ENCODE assay signal across 6 cellular contexts in genomic region chr1:44805311-44806024, GRCh38. TPM values are rescaled to one million over a fixed set of nuclear protein-coding genes. Genes with fewer than 3 reads are reported as not detected.
DNase-seq lines count a peak whose midpoint lies in the region; ATAC-seq and TF ChIP-seq lines count a peak whose summit lies in the region.

No MANE protein-coding gene starts in this region.

- H3K4me3 Mint-ChIP-seq in activated CD4-positive, alpha-beta T cell treated with anti-CD3 and anti-CD28 coated beads, Interleukin-2, amount 10 ng/mL, durations not matched to agents 7 days and 5 days: no peak overlapping the region

- TF ChIP-seq CTCF in fibroblast of the aortic adventitia (IDR thresholded peaks at IDR 0.05; ENCODE audit: insufficient read depth, low read length): peak; percentile 18
- TF ChIP-seq CTCF in thyroid gland (IDR thresholded peaks at IDR 0.05): no peak

- intact Hi-C loops in thyroid gland (cut with DNase I): no loop called here

- H3K9me3 ChIP-seq in thyroid gland: no peaks in the 10 kb centered on the region

- 96 to 99% methylated on average over 16 to 17 of the region's 20 CpGs for WGBS in thyroid gland, 2 donors

- H3K4me1 Mint-ChIP-seq in activated CD4-positive, alpha-beta T cell treated with anti-CD3 and anti-CD28 coated beads, Interleukin-2, amount 10 ng/mL, durations not matched to agents 7 days and 5 days: peaks cover 74% of the 10 kb centered on the region

- H3K4me3 ChIP-seq in fibroblast of the aortic adventitia (ENCODE audit: low read depth, low read length) (no peak overlapping the region), thyroid gland (replicated peaks in 1 of 3) (no peak overlapping the region)

- H3K27me3 ChIP-seq in thyroid gland: no peaks in the 10 kb centered on the region

- POLR2A ChIA-PET in activated CD4-positive, alpha-beta T cell treated with anti-CD3 and anti-CD28 coated beads, Interleukin-2, amount 10 ng/mL, durations not matched to agents 7 days and 5 days (lab: Charles Lee): no interaction called here

- TF ChIP-seq POLR2A in thyroid gland (IDR thresholded peaks at IDR 0.05): no peak

- peak overlapping the region; percentile 76 for H3K27ac Mint-ChIP-seq in activated CD4-positive, alpha-beta T cell treated with anti-CD3 and anti-CD28 coated beads, Interleukin-2, amount 10 ng/mL, durations not matched to agents 7 days and 5 days

- CTCF ChIA-PET in activated CD4-positive, alpha-beta T cell treated with anti-CD3 and anti-CD28 coated beads, Interleukin-2, amount 10 ng/mL, durations not matched to agents 7 days and 5 days (lab: Charles Lee): interaction anchor here (0.6 to 2.2 kb wide), 2 partner anchors 8 to 30 kb away, joined by 3 to 5 read pairs; partner anchors contain the start of gene RPS8

- H3K36me3 Mint-ChIP-seq in activated CD4-positive, alpha-beta T cell treated with anti-CD3 and anti-CD28 coated beads, Interleukin-2, amount 10 ng/mL, durations not matched to agents 7 days and 5 days (ENCODE audit: low read depth): peaks cover 72% of the 10 kb centered on the region

- peak overlapping the region in 2 of 3 donors; percentile 97 to 99 for H3K27ac ChIP-seq in thyroid gland

- peaks cover 50 to 73% of the 10 kb centered on the region in 2 donors for H3K4me1 ChIP-seq in thyroid gland

- no peaks in the 10 kb centered on the region for H3K9me3 Mint-ChIP-seq in activated CD4-positive, alpha-beta T cell treated with anti-CD3 and anti-CD28 coated beads, Interleukin-2, amount 10 ng/mL, durations not matched to agents 7 days and 5 days

- no peak for ATAC-seq in GM21390 (IDR thresholded peaks at IDR 0.05; ENCODE audit: unreplicated experiment)

- H3K36me3 ChIP-seq in thyroid gland: peaks cover 20 to 22% of the 10 kb centered on the region in 2 donors

- DNase-seq in activated CD4-positive, alpha-beta T cell treated with anti-CD3 and anti-CD28 coated beads, Interleukin-2, amount 10 ng/mL, durations not matched to agents 7 days and 5 days: no peak
- no peak for DNase-seq in activated CD4-positive, alpha-beta T cell treated with anti-CD3 and anti-CD28 coated beads for 1 hour
- DNase-seq in fibroblast of the aortic adventitia (ENCODE audit: low read depth) (no peak), thyroid gland (no peak), NCI-H1436 treated with DMSO at 0.1 percent for 48 hours (lab: John Stamatoyannopoulos, UW) (no peak)

- H3K27me3 Mint-ChIP-seq in activated CD4-positive, alpha-beta T cell treated with anti-CD3 and anti-CD28 coated beads, Interleukin-2, amount 10 ng/mL, durations not matched to agents 7 days and 5 days: no peaks in the 10 kb centered on the region

RNA-seq across cellular contexts. Expression of gene DYNLT4, which starts 1.7 kb away (rescaled TPM):
- total RNA-seq in activated CD4-positive, alpha-beta T cell treated with anti-CD3 and anti-CD28 coated beads, Interleukin-2, amount 10 ng/mL, durations not matched to agents 7 days and 5 days: under 1 TPM; 0.47 to 0.83 TPM
- total RNA-seq in fibroblast of the aortic adventitia (ENCODE audit: low replicate concordance) (1.2 TPM in 1 of 2 replicates, not detected in the other), thyroid gland (1 to 10 TPM in 1 of 4 donors, under 1 TPM in 1, not detected in 2; 0.67 to 1.0 TPM)

RNA-seq across cellular contexts. Expression of gene BTBD19, which starts 2.9 kb away (rescaled TPM):
- total RNA-seq in activated CD4-positive, alpha-beta T cell treated with anti-CD3 and anti-CD28 coated beads, Interleukin-2, amount 10 ng/mL, durations not matched to agents 7 days and 5 days: 1 to 10 TPM; 6.0 to 7.7 TPM
- total RNA-seq in fibroblast of the aortic adventitia (ENCODE audit: low replicate concordance) (5.2 and 5.4 TPM in 2 replicates), thyroid gland (10 to 100 TPM in 2 of 4 donors, 1 to 10 TPM in 2; 7.3 to 14.9 (median 9.2) TPM)

RNA-seq across cellular contexts. Expression of gene PLK3, which starts 5.3 kb away (rescaled TPM):
- total RNA-seq in activated CD4-positive, alpha-beta T cell treated with anti-CD3 and anti-CD28 coated beads, Interleukin-2, amount 10 ng/mL, durations not matched to agents 7 days and 5 days: 10 to 100 TPM; 54.3 to 57.5 TPM
- total RNA-seq in fibroblast of the aortic adventitia (ENCODE audit: low replicate concordance) (28.8 and 36.1 TPM in 2 replicates), thyroid gland (10 to 100 TPM in 3 of 4 donors, 1 to 10 TPM in 1; 7.4 to 18.4 (median 13.6) TPM)

RNA-seq across cellular contexts. Expression of gene BEST4, which starts 17.5 kb away (rescaled TPM):
- under 1 TPM; 0.42 to 0.55 TPM for total RNA-seq in activated CD4-positive, alpha-beta T cell treated with anti-CD3 and anti-CD28 coated beads, Interleukin-2, amount 10 ng/mL, durations not matched to agents 7 days and 5 days
- 0.09 TPM in 1 of 2 replicates, not detected in the other for total RNA-seq in fibroblast of the aortic adventitia (ENCODE audit: low replicate concordance)
- total RNA-seq in thyroid gland: under 1 TPM in 2 of 4 donors, not detected in 2; 0.42 to 0.56 TPM

RNA-seq across cellular contexts. Expression of gene RPS8, which starts 30.1 kb away (rescaled TPM):
- 1,000 to 10,000 TPM; 1,879 to 1,968 TPM for total RNA-seq in activated CD4-positive, alpha-beta T cell treated with anti-CD3 and anti-CD28 coated beads, Interleukin-2, amount 10 ng/mL, durations not matched to agents 7 days and 5 days
- total RNA-seq in fibroblast of the aortic adventitia (ENCODE audit: low replicate concordance) (894 and 2,421 TPM in 2 replicates), thyroid gland (1,000 to 10,000 TPM; 1,167 to 2,709 (median 1,595) TPM)
